In genomic region chr3:69739204-69740102, GRCh38 we compare ENCODE assay signal across 1 cellular context.
A peak's percentile ranks its signal among the peaks of the same experiment; 100 is the strongest.
TF ChIP-seq lines count a peak whose summit lies in the region.

TSS of gene MITF (plus strand) at chr3:69739464. CDS start at chr3:69739598, 134 bp downstream.

TF ChIP-seq in HepG2, 621 proteins besides CTCF, POLR2A, EP300 and RAD21 (continued from another document):
- TF ChIP-seq FOXP1 (IDR thresholded peaks at IDR 0.05) (no peak), FOXP1 (CRISPR knock-in tag; IDR thresholded peaks at IDR 0.05) (no peak), ZBTB49 (CRISPR knock-in tag; IDR thresholded peaks at IDR 0.05; ENCODE audit: borderline replicate concordance) (no peak), ZNF577 (CRISPR knock-in tag; IDR thresholded peaks at IDR 0.05; ENCODE audit: borderline replicate concordance, low read depth) (no peak), MYPOP (CRISPR knock-in tag; IDR thresholded peaks at IDR 0.05) (peak; percentile 93), ZBTB21 (CRISPR knock-in tag; IDR thresholded peaks at IDR 0.05) (no peak), ZNF558 (CRISPR knock-in tag; IDR thresholded peaks at IDR 0.05; ENCODE audit: borderline replicate concordance) (no peak), TFDP2 (CRISPR knock-in tag; IDR thresholded peaks at IDR 0.05) (peak; percentile 76), WIZ (CRISPR knock-in tag; IDR thresholded peaks at IDR 0.05) (no peak), TBP (CRISPR knock-in tag; IDR thresholded peaks at IDR 0.05) (no peak), SAP130 (CRISPR knock-in tag; IDR thresholded peaks at IDR 0.05; ENCODE audit: low read depth) (peak; percentile 34), PLRG1 (conservative IDR thresholded peaks at IDR 0.05) (no peak), ZBTB37 (CRISPR knock-in tag; IDR thresholded peaks at IDR 0.05) (no peak), HDAC1 (CRISPR knock-in tag; IDR thresholded peaks at IDR 0.05) (no peak), SIN3A (IDR thresholded peaks at IDR 0.05; ENCODE audit: borderline replicate concordance, low read depth, low read length) (no peak), IRF1 (CRISPR knock-in tag; IDR thresholded peaks at IDR 0.05; ENCODE audit: low read depth) (no peak), NBN (conservative IDR thresholded peaks at IDR 0.05) (no peak), CREM (IDR thresholded peaks at IDR 0.05) (peak; percentile 60; the same call in 1 of the 2 replicates), CREM (CRISPR knock-in tag; IDR thresholded peaks at IDR 0.05) (no peak), ZNF816 (CRISPR knock-in tag; IDR thresholded peaks at IDR 0.05; ENCODE audit: borderline replicate concordance) (no peak), NFYC (CRISPR knock-in tag; IDR thresholded peaks at IDR 0.05) (no peak), ZFAT (CRISPR knock-in tag; conservative IDR thresholded peaks at IDR 0.05) (no peak)
TF ChIP-seq in HepG2: peak in this region for 49.
